1 cellular context compared by ENCODE assay signal in the genomic region with DNA sequence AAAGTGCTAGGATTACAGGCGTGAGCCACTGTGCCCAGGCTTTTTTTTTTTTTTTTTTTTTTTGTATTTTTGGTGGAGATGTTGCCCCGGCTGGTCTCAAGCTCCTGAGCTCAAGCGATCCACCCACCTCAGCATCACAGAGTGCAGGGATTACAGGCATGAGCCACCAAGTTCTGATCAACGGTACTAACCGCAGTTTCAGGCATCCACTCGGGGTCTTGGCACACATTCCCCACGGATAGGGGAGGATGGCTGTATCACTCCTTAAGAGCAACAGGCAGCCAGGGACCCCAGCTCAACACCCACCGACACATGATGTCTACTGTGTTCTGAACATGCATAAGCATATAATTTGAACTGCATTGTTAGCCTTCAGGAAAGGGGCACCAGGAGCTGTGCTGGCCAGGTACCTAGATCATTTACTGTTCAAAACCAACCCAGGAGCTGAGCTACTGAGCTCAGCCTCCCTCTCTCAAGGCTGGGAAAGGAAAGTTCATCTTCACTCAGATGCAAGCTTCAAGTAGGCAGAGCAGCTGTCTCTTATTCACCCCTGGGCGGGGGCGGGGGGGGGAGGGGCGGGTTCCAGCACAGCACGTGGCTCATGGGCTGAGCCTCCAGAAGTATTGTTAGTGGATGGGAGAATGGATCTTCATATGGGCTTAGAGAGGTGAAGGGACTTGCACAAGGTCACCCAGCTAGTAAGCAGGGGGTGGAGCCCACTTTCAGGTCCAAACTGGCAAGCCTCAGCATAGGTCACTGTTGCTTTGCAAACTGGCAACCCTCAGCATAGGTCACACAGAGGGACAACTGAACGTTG.
TF ChIP-seq lines count a peak whose summit lies in the region.

No MANE protein-coding gene starts in this region.

TF ChIP-seq in GM12878, 131 proteins besides CTCF, POLR2A, EP300 and RAD21 (continued from another document):
- TF ChIP-seq PBX3 (IDR thresholded peaks at IDR 0.05; ENCODE audit: insufficient replicate concordance, low read depth, low read length) (no peak), PAX8 (IDR thresholded peaks at IDR 0.05) (no peak), SIX5 (IDR thresholded peaks at IDR 0.05; ENCODE audit: low read depth, low read length, severe bottlenecking) (no peak), NFXL1 (IDR thresholded peaks at IDR 0.05; ENCODE audit: borderline replicate concordance) (no peak)
